ENCODE assay signal across 1 cellular context in the genomic region with DNA sequence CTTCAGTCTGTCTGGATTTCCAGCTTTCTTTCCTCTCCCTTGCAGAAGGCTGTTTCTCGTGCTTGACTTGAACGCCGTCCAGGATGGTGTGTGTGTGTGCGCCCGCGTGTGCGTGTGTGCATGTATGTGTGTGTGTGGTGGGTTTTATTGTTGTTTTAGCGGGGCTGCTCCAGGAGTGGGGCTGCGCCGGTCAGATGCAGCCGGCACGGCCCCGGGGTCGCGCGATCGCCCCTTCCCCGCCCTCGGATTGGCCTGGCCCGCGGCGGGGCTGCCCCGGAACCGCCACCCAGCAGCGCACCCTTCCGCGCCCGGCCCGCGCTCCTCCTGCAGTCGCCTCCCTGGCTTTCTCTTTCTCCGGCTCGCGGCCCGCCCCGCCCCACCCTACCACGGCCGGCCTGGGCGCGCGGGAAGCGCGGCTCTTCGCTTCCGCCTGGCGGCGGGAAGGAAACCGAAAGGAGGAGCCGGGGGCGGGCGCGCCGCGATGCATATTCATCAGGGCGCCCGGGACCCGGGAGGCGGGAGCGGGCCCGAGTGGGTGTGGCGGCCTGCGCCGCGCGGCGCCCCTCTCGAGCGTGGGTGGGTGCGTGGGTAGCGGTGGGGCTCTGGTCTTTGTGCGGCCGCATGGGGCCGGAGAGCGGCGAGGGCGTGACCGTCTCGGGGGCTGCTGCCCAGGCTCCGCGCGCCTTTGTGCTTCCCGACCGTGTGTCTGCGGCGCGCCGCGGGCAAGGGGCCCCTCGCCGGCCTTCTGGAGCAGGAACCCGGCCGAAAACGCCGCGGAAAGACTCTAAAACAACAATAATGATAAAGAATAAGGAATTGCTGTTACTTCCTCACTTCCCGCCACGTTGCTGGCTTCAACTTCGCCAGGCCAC.
TF ChIP-seq lines count a peak whose summit lies in the region.

No MANE protein-coding gene starts in this region.

TF ChIP-seq in K562, 482 proteins besides CTCF, POLR2A, EP300 and RAD21 (continued from another document):
- TF ChIP-seq NR2C2 (CRISPR knock-in tag; IDR thresholded peaks at IDR 0.05) = no peak
- peak; percentile 33; the same call in 1 of the 2 replicates for TF ChIP-seq NR2C2 (tag; IDR thresholded peaks at IDR 0.05)
- TF ChIP-seq, protein P1, sequence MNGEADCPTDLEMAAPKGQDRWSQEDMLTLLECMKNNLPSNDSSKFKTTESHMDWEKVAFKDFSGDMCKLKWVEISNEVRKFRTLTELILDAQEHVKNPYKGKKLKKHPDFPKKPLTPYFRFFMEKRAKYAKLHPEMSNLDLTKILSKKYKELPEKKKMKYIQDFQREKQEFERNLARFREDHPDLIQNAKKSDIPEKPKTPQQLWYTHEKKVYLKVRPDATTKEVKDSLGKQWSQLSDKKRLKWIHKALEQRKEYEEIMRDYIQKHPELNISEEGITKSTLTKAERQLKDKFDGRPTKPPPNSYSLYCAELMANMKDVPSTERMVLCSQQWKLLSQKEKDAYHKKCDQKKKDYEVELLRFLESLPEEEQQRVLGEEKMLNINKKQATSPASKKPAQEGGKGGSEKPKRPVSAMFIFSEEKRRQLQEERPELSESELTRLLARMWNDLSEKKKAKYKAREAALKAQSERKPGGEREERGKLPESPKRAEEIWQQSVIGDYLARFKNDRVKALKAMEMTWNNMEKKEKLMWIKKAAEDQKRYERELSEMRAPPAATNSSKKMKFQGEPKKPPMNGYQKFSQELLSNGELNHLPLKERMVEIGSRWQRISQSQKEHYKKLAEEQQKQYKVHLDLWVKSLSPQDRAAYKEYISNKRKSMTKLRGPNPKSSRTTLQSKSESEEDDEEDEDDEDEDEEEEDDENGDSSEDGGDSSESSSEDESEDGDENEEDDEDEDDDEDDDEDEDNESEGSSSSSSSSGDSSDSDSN (IDR thresholded peaks at IDR 0.05; ENCODE audit: borderline replicate concordance in 1 of 2, low read depth in 2 of 2, low read length in 2 of 2) = peak in 1 of 2 experiments; percentile 51; a peak in 1 of 4 replicates
- no peak for TF ChIP-seq ZKSCAN8 (CRISPR knock-in tag; IDR thresholded peaks at IDR 0.05)
- no peak for TF ChIP-seq MCM7 (IDR thresholded peaks at IDR 0.05)
- peak; percentile 71; the same call in 1 of the 2 replicates for TF ChIP-seq CTBP1 (IDR thresholded peaks at IDR 0.05; ENCODE audit: borderline replicate concordance)
- TF ChIP-seq, protein P2, sequence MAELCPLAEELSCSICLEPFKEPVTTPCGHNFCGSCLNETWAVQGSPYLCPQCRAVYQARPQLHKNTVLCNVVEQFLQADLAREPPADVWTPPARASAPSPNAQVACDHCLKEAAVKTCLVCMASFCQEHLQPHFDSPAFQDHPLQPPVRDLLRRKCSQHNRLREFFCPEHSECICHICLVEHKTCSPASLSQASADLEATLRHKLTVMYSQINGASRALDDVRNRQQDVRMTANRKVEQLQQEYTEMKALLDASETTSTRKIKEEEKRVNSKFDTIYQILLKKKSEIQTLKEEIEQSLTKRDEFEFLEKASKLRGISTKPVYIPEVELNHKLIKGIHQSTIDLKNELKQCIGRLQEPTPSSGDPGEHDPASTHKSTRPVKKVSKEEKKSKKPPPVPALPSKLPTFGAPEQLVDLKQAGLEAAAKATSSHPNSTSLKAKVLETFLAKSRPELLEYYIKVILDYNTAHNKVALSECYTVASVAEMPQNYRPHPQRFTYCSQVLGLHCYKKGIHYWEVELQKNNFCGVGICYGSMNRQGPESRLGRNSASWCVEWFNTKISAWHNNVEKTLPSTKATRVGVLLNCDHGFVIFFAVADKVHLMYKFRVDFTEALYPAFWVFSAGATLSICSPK (IDR thresholded peaks at IDR 0.05; ENCODE audit: borderline replicate concordance) = no peak
- no peak for TF ChIP-seq ELF2 (CRISPR knock-in tag; IDR thresholded peaks at IDR 0.05)
- TF ChIP-seq, protein P3, sequence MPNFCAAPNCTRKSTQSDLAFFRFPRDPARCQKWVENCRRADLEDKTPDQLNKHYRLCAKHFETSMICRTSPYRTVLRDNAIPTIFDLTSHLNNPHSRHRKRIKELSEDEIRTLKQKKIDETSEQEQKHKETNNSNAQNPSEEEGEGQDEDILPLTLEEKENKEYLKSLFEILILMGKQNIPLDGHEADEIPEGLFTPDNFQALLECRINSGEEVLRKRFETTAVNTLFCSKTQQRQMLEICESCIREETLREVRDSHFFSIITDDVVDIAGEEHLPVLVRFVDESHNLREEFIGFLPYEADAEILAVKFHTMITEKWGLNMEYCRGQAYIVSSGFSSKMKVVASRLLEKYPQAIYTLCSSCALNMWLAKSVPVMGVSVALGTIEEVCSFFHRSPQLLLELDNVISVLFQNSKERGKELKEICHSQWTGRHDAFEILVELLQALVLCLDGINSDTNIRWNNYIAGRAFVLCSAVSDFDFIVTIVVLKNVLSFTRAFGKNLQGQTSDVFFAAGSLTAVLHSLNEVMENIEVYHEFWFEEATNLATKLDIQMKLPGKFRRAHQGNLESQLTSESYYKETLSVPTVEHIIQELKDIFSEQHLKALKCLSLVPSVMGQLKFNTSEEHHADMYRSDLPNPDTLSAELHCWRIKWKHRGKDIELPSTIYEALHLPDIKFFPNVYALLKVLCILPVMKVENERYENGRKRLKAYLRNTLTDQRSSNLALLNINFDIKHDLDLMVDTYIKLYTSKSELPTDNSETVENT (CRISPR knock-in tag; IDR thresholded peaks at IDR 0.05) = 0 out of 2 replicates have a peak, but pooled peaks have one; percentile 22
- TF ChIP-seq, protein P4, sequence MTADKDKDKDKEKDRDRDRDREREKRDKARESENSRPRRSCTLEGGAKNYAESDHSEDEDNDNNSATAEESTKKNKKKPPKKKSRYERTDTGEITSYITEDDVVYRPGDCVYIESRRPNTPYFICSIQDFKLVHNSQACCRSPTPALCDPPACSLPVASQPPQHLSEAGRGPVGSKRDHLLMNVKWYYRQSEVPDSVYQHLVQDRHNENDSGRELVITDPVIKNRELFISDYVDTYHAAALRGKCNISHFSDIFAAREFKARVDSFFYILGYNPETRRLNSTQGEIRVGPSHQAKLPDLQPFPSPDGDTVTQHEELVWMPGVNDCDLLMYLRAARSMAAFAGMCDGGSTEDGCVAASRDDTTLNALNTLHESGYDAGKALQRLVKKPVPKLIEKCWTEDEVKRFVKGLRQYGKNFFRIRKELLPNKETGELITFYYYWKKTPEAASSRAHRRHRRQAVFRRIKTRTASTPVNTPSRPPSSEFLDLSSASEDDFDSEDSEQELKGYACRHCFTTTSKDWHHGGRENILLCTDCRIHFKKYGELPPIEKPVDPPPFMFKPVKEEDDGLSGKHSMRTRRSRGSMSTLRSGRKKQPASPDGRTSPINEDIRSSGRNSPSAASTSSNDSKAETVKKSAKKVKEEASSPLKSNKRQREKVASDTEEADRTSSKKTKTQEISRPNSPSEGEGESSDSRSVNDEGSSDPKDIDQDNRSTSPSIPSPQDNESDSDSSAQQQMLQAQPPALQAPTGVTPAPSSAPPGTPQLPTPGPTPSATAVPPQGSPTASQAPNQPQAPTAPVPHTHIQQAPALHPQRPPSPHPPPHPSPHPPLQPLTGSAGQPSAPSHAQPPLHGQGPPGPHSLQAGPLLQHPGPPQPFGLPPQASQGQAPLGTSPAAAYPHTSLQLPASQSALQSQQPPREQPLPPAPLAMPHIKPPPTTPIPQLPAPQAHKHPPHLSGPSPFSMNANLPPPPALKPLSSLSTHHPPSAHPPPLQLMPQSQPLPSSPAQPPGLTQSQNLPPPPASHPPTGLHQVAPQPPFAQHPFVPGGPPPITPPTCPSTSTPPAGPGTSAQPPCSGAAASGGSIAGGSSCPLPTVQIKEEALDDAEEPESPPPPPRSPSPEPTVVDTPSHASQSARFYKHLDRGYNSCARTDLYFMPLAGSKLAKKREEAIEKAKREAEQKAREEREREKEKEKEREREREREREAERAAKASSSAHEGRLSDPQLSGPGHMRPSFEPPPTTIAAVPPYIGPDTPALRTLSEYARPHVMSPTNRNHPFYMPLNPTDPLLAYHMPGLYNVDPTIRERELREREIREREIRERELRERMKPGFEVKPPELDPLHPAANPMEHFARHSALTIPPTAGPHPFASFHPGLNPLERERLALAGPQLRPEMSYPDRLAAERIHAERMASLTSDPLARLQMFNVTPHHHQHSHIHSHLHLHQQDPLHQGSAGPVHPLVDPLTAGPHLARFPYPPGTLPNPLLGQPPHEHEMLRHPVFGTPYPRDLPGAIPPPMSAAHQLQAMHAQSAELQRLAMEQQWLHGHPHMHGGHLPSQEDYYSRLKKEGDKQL (CRISPR knock-in tag; IDR thresholded peaks at IDR 0.05; ENCODE audit: borderline replicate concordance) = no peak
- TF ChIP-seq COPS2 (conservative IDR thresholded peaks at IDR 0.05) = no peak
- TF ChIP-seq KDM2B (CRISPR knock-in tag; IDR thresholded peaks at IDR 0.05) = peak; percentile 75; the same call in 1 of the 2 replicates
- TF ChIP-seq MEF2A (IDR thresholded peaks at IDR 0.05; ENCODE audit: control insufficient read depth, low read depth, low read length) = no peak
